In the genomic region with DNA sequence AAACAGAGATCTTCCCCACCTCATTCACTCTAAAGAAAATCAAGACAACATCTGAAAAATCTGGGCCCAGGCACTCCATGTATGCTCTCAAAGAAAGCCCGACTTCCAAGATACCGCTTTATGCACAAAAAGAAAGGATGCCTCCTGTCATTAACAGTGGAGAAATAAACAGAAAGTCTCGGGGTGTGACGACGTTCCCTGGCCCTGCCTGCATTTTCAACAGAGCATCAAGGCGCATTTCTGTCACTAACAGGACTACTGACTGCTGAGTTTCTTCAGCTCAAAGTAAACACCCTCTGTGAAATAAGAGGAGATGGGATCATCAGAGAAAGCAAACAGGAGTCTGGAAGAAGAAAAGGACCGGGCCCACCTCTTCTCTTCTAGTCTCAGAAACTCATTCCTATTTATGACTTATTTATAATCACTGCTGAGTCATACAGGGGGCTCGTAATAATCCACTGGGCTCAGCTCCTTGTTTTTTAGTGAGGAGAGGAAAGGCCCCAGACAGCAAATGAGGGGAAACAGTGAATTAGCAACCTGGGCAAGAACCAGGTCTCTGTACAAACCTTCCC, we compare ENCODE assay signal across 11 cellular contexts.
DNase-seq lines count a peak whose midpoint lies in the region; ATAC-seq and TF ChIP-seq lines count a peak whose summit lies in the region.
"Had no signal": no experiment of that assay in that cellular context is flagged by ENCODE, and none has a peak within 500 bp of the region (broad histone marks: within the 10 kb centered on the region; RNA-seq: fewer than 3 reads in every experiment).

No MANE protein-coding gene starts in this region.

- peaks cover 19% of the 10 kb centered on the region for H3K36me3 ChIP-seq in CD8-positive, alpha-beta T cell (ENCODE audit: insufficient read depth, low read length)
- H3K36me3 ChIP-seq in SK-N-MC (ENCODE audit: insufficient read depth, low read length) = peaks cover 13% of the 10 kb centered on the region; the same call in 1 of the 2 replicates
- peaks cover 23 to 96% of the 10 kb centered on the region in 2 donors for H3K36me3 ChIP-seq in neuronal stem cell (replicated peaks in 1 of 2; ENCODE audit: control insufficient read depth in 2 of 2, insufficient read depth in 2 of 2, low read length in 2 of 2)
- H3K36me3 ChIP-seq in trophoblast cell (ENCODE audit: control insufficient read depth in 1 of 2, insufficient read depth in 2 of 2, low read length in 2 of 2) = peaks cover 35 to 43% of the 10 kb centered on the region in 2 experiments

- H3K9ac ChIP-seq in SK-N-MC (ENCODE audit: insufficient read length) (no peak overlapping the region), neuronal stem cell (ENCODE audit: low read depth, low read length, poor library complexity) (no peak overlapping the region), trophoblast cell (ENCODE audit: low read length) (no peak overlapping the region)

- H2AFZ ChIP-seq in neuronal stem cell (ENCODE audit: low read length) (no peak overlapping the region), trophoblast cell (ENCODE audit: insufficient read depth, low read length, poor library complexity) (no peak overlapping the region)

- no CpG with 5 or more reads among the region's 8 CpGs for WGBS in neuronal stem cell (ENCODE audit: extremely low coverage in 2 of 2, insufficient read length in 2 of 2, insufficient replicate concordance in 1 of 2), 2 donors
- WGBS in trophoblast cell (ENCODE audit: extremely low coverage, insufficient coverage, insufficient read length) = no CpG with 5 or more reads among the region's 8 CpGs

- peak overlapping the region; percentile 43 for H3K27ac Mint-ChIP-seq in CD8-positive, alpha-beta T cell
- peak overlapping the region; percentile 5 for H3K27ac Mint-ChIP-seq in endothelial cell (ENCODE audit: unreplicated experiment)
- peak overlapping the region; percentile 86 for H3K27ac Mint-ChIP-seq in osteocyte (ENCODE audit: unreplicated experiment)

- H3K79me2 ChIP-seq in trophoblast cell (ENCODE audit: control insufficient read depth, insufficient read depth, low read length, poor library complexity) = no peaks in the 10 kb centered on the region

- peaks cover 72% of the 10 kb centered on the region for H3K36me3 Mint-ChIP-seq in CD8-positive, alpha-beta T cell
- H3K36me3 Mint-ChIP-seq in endothelial cell (ENCODE audit: low read depth, unreplicated experiment) (peaks cover 54% of the 10 kb centered on the region), osteocyte (ENCODE audit: unreplicated experiment) (peaks cover 37% of the 10 kb centered on the region)

- H3K4me1 ChIP-seq in CD8-positive, alpha-beta T cell (ENCODE audit: insufficient read depth, low read length) = no peaks in the 10 kb centered on the region
- H3K4me1 ChIP-seq in neuronal stem cell (ENCODE audit: control insufficient read depth in 2 of 2, insufficient read depth in 1 of 2, low read depth in 1 of 2, low read length in 2 of 2) = peaks cover 0 to 8% of the 10 kb centered on the region in 2 donors
- H3K4me1 ChIP-seq in trophoblast cell (ENCODE audit: control insufficient read depth in 1 of 2, insufficient read depth in 2 of 2, low read length in 2 of 2) = no peaks in the 10 kb centered on the region

- no peak overlapping the region for H2BK12ac ChIP-seq in neuronal stem cell (ENCODE audit: low read length)
- no peak overlapping the region for H2BK12ac ChIP-seq in trophoblast cell (ENCODE audit: low read length)

- POLR2A ChIA-PET in CD8-positive, alpha-beta T cell (lab: Charles Lee) = no interaction called here

- H3K4me3 ChIP-seq in CD8-positive, alpha-beta T cell (ENCODE audit: low read depth, low read length) = no peak overlapping the region
- H3K4me3 ChIP-seq in SK-N-MC = no peak overlapping the region
- H3K4me3 ChIP-seq in neuronal stem cell (ENCODE audit: low read length in 2 of 2) = no peak overlapping the region
- H3K4me3 ChIP-seq in trophoblast cell (ENCODE audit: low read depth, low read length) = no peak overlapping the region
- H3K4me3 ChIP-seq: gastrocnemius medialis, upper lobe of left lung had no signal

- no peak overlapping the region for H3K27ac ChIP-seq in CD8-positive, alpha-beta T cell (ENCODE audit: low read depth, low read length)
- H3K27ac ChIP-seq in SK-N-MC = peak overlapping the region; percentile 19; the same call in 1 of the 2 replicates
- no peak overlapping the region for H3K27ac ChIP-seq in neuronal stem cell (replicated peaks; ENCODE audit: low read length)
- no peak overlapping the region for H3K27ac ChIP-seq in trophoblast cell (ENCODE audit: low read depth, low read length)

- H2BK120ac ChIP-seq in neuronal stem cell (ENCODE audit: low read depth, low read length) = no peak overlapping the region
- no peak overlapping the region for H2BK120ac ChIP-seq in trophoblast cell (ENCODE audit: insufficient read depth, low read length, poor library complexity)

- no peak for DNase-seq in CD8-positive, alpha-beta T cell
- DNase-seq in SK-N-MC (ENCODE audit: low read depth, low spot score) = no peak
- no peak for DNase-seq in endothelial cell (ENCODE audit: low spot score)
- DNase-seq in osteocyte (ENCODE audit: extremely low spot score, unreplicated experiment) = no peak
- no peak for DNase-seq in T-helper 9 cell
- DNase-seq in amniotic stem cell (lab: John Stamatoyannopoulos, UW) = no peak
- no peak for DNase-seq in neuronal stem cell (ENCODE audit: low spot score)
- DNase-seq in trophoblast cell = no peak
- DNase-seq: gastrocnemius medialis, NCI-H1694 treated with DMSO at 0.1 percent for 48 hours, upper lobe of left lung had no signal

- no peaks in the 10 kb centered on the region for H3K27me3 ChIP-seq in CD8-positive, alpha-beta T cell (ENCODE audit: insufficient read depth, low read length)
- no peaks in the 10 kb centered on the region for H3K27me3 ChIP-seq in neuronal stem cell (ENCODE audit: control insufficient read depth in 3 of 3, insufficient read depth in 3 of 3, low read depth in 1 of 3, low read length in 3 of 3)
- no peaks in the 10 kb centered on the region for H3K27me3 ChIP-seq in trophoblast cell (ENCODE audit: insufficient read depth, low read length)
- H3K27me3 ChIP-seq: gastrocnemius medialis, upper lobe of left lung had no signal

- no peaks in the 10 kb centered on the region for H3K9me3 Mint-ChIP-seq in CD8-positive, alpha-beta T cell
- H3K9me3 Mint-ChIP-seq in endothelial cell (ENCODE audit: unreplicated experiment) (no peaks in the 10 kb centered on the region), osteocyte (ENCODE audit: unreplicated experiment) (no peaks in the 10 kb centered on the region)

- H3K9me3 ChIP-seq in CD8-positive, alpha-beta T cell (ENCODE audit: low read length) = no peaks in the 10 kb centered on the region
- H3K9me3 ChIP-seq in SK-N-MC (ENCODE audit: low read depth, low read length) (no peaks in the 10 kb centered on the region), neuronal stem cell (replicated peaks in 1 of 2; ENCODE audit: control insufficient read depth in 2 of 2, insufficient read depth in 1 of 2, low read depth in 1 of 2, low read length in 2 of 2) (no peaks in the 10 kb centered on the region), trophoblast cell (ENCODE audit: insufficient read depth, low read depth, low read length) (no peaks in the 10 kb centered on the region)
- H3K9me3 ChIP-seq: gastrocnemius medialis, upper lobe of left lung had no signal

- CTCF ChIA-PET in CD8-positive, alpha-beta T cell (lab: Charles Lee) = interaction anchor here (3.0 to 3.5 kb wide), 2 partner anchors 16 to 127 kb away, joined by 11 to 16 read pairs; no protein-coding TSS in a partner anchor

- no peak overlapping the region for H4K12ac ChIP-seq in trophoblast cell (ENCODE audit: low read depth, low read length)

- no peak overlapping the region for H2AK5ac ChIP-seq in neuronal stem cell (ENCODE audit: low read depth, low read length)
- no peak overlapping the region for H2AK5ac ChIP-seq in trophoblast cell (ENCODE audit: low read length)

- ATAC-seq in CD8-positive, alpha-beta T cell = no peak
- ATAC-seq: gastrocnemius medialis had no signal

- H3K27me3 Mint-ChIP-seq in CD8-positive, alpha-beta T cell (ENCODE audit: low read depth) = no peaks in the 10 kb centered on the region
- peaks cover 12% of the 10 kb centered on the region for H3K27me3 Mint-ChIP-seq in endothelial cell (ENCODE audit: unreplicated experiment)
- no peaks in the 10 kb centered on the region for H3K27me3 Mint-ChIP-seq in osteocyte (ENCODE audit: unreplicated experiment)

- H3K4ac ChIP-seq in neuronal stem cell (ENCODE audit: low read length) (no peak overlapping the region), trophoblast cell (ENCODE audit: low read depth, low read length) (no peak overlapping the region)

- H3K18ac ChIP-seq in neuronal stem cell (ENCODE audit: low read length) (no peak overlapping the region), trophoblast cell (ENCODE audit: low read length) (no peak overlapping the region)

- H4K8ac ChIP-seq in neuronal stem cell (ENCODE audit: low read depth, low read length) (no peak overlapping the region), trophoblast cell (ENCODE audit: low read depth, low read length) (no peak overlapping the region)

- H3K4me3 Mint-ChIP-seq in CD8-positive, alpha-beta T cell = no peak overlapping the region
- H3K4me3 Mint-ChIP-seq in endothelial cell (ENCODE audit: unreplicated experiment) = no peak overlapping the region
- no peak overlapping the region for H3K4me3 Mint-ChIP-seq in osteocyte (ENCODE audit: unreplicated experiment)

- intact Hi-C loops in CD8-positive, alpha-beta T cell (cut with DNase I, micrococcal nuclease) = no loop called here

- H3K14ac ChIP-seq in neuronal stem cell (ENCODE audit: low read length) (no peak overlapping the region), trophoblast cell (ENCODE audit: low read length) (no peak overlapping the region)

- H3K23ac ChIP-seq in neuronal stem cell (ENCODE audit: low read depth, low read length, poor library complexity) = no peak overlapping the region
- H3K23ac ChIP-seq in trophoblast cell (ENCODE audit: low read length) = no peak overlapping the region

- no peak overlapping the region for H2BK15ac ChIP-seq in neuronal stem cell (ENCODE audit: low read length)

- H2BK5ac ChIP-seq in neuronal stem cell (ENCODE audit: low read length) (no peak overlapping the region), trophoblast cell (ENCODE audit: low read depth, low read length, poor library complexity) (no peak overlapping the region)

- peaks cover 16% of the 10 kb centered on the region for H3K4me1 Mint-ChIP-seq in CD8-positive, alpha-beta T cell (ENCODE audit: low read depth)
- H3K4me1 Mint-ChIP-seq in endothelial cell (ENCODE audit: unreplicated experiment) = peaks cover 24% of the 10 kb centered on the region
- H3K4me1 Mint-ChIP-seq in osteocyte (ENCODE audit: unreplicated experiment) = peaks cover 28% of the 10 kb centered on the region

- peaks cover 4% of the 10 kb centered on the region for H3K79me1 ChIP-seq in neuronal stem cell (ENCODE audit: low read depth, low read length)
- H3K79me1 ChIP-seq in trophoblast cell (ENCODE audit: low read length) = no peaks in the 10 kb centered on the region

- no peak overlapping the region for H3K4me2 ChIP-seq in neuronal stem cell (ENCODE audit: insufficient read depth, low read length, poor library complexity, severe bottlenecking)
- no peak overlapping the region for H3K4me2 ChIP-seq in trophoblast cell (ENCODE audit: low read length)

- TF ChIP-seq CTCF in CD8-positive, alpha-beta T cell (IDR thresholded peaks at IDR 0.05) = no peak
- TF ChIP-seq CTCF in endothelial cell (IDR thresholded peaks at IDR 0.05; ENCODE audit: unreplicated experiment) (no peak), osteocyte (IDR thresholded peaks at IDR 0.05) (no peak)

- H4K91ac ChIP-seq in neuronal stem cell (ENCODE audit: low read depth, low read length, poor library complexity) (no peak overlapping the region), trophoblast cell (ENCODE audit: low read depth, low read length) (no peak overlapping the region)

Comparison
In these comparisons a context has a peak if more than half of its experiments do, and no peak if none do; other contexts are left out.
1. H3K27ac Mint-ChIP-seq: peak in every context shown above with its lines; median percentile 86 in osteocyte; 43 in CD8-positive, alpha-beta T cell; 5 in endothelial cell.